ENCODE assay signal across 22 cellular contexts in genomic region chr3:30003741-30004140, GRCh38.
"Had no signal": no experiment of that assay in that cellular context is flagged by ENCODE, and none has a peak within 500 bp of the region (broad histone marks: within the 10 kb centered on the region; RNA-seq: fewer than 3 reads in every experiment).

No MANE protein-coding gene starts in this region.

- H3K9ac ChIP-seq: KMS-11, SK-N-SH had no signal

- DNase-seq: Kasumi-1, MM.1S, NCI-H1092 treated with DMSO at 0.1 percent for 48 hours, NCI-H1436, NCI-H187, NCI-H2029, NCI-H2081 treated with DMSO at 0.1 percent for 48 hours, NCI-H2171, NCI-H226, NCI-H446, NCI-H510A, NCI-H524 treated with DMSO at 0.1 percent for 48 hours, NCI-H69, NCI-H774, SHP77, SK-N-SH had no signal

- FAIRE-seq: HTR-8/SVneo, K562, RCC 7860 had no signal

- H3K4me2 ChIP-seq: KMS-11, SK-N-SH had no signal

- H3K9me3 ChIP-seq: SK-N-SH had no signal

- H3K4me3 ChIP-seq: K562 had no signal

- H3K27ac ChIP-seq: HL-60, KMS-11, RWPE1 had no signal

- ATAC-seq: K562 had no signal
